11 cellular contexts compared by ENCODE assay signal in genomic region chr6:143549630-143550268, GRCh38. TPM values are rescaled to one million over a fixed set of nuclear protein-coding genes. Genes with fewer than 3 reads are reported as not detected.
DNase-seq lines count a peak whose midpoint lies in the region; ATAC-seq and TF ChIP-seq lines count a peak whose summit lies in the region.
"Had no signal": no experiment of that assay in that cellular context is flagged by ENCODE, and none has a peak within 500 bp of the region (broad histone marks: within the 10 kb centered on the region; RNA-seq: fewer than 3 reads in every experiment).

No MANE protein-coding gene starts in this region.

- no peak for TF ChIP-seq CTCF in GM10248 (IDR thresholded peaks at IDR 0.05; ENCODE audit: control extremely low read depth, extremely low read depth, low read depth, missing control alignments)

- ATAC-seq in GM21515 (IDR thresholded peaks at IDR 0.05; ENCODE audit: unreplicated experiment) (peak; percentile 73), HG03571 (IDR thresholded peaks at IDR 0.05; ENCODE audit: unreplicated experiment) (peak; percentile 87)
- ATAC-seq: left cardiac atrium had no signal

- DNase-seq in GM10248 (ENCODE audit: extremely low spot score) (peak; percentile 44), DMS 273 (lab: John Stamatoyannopoulos, UW; ENCODE audit: unreplicated experiment) (no peak), NCI-H146 treated with DMSO at 0.1 percent for 48 hours (lab: John Stamatoyannopoulos, UW; ENCODE audit: unreplicated experiment) (no peak), GDM1 (lab: John Stamatoyannopoulos, UW) (no peak), HT-29 (ENCODE audit: low spot score) (no peak)
- peak; percentile 51 for DNase-seq in activated naive CD4-positive, alpha-beta T cell treated with anti-CD3 and anti-CD28 coated beads, Interleukin-2, amount 50 U/mL, for 16 hours
- DNase-seq: dermis blood vessel endothelial cell, left cardiac atrium, tibial artery had no signal

- CTCF ChIA-PET in GM10248 (lab: Yijun Ruan, JAX), result interaction anchor here (1.2 to 1.6 kb wide), 5 partner anchors 9 to 37 kb away, joined by 4 to 7 read pairs (median 5); no protein-coding TSS in a partner anchor

- POLR2A ChIA-PET in GM10248 (lab: Yijun Ruan, JAX), result no interaction called here

RNA-seq across cellular contexts. Expression of gene FUCA2, which starts 38.2 kb away (rescaled TPM):
- total RNA-seq in HT-29 (2014; rRNA removed; shearing (Covaris generic)), result 44.7 and 53.8 TPM in 2 replicates

Comparison
In these comparisons a context has a peak if more than half of its experiments do, and no peak if none do; other contexts are left out.
1. DNase-seq: peak in GM10248 (single experiment) and activated naive CD4-positive, alpha-beta T cell treated with anti-CD3 and anti-CD28 coated beads, Interleukin-2, amount 50 U/mL, for 16 hours (single experiment); none in DMS 273 (single experiment), NCI-H146 treated with DMSO at 0.1 percent for 48 hours (single experiment), GDM1 (single experiment) and HT-29 (single experiment).